ENCODE assay signal across 17 cellular contexts in the genomic region with DNA sequence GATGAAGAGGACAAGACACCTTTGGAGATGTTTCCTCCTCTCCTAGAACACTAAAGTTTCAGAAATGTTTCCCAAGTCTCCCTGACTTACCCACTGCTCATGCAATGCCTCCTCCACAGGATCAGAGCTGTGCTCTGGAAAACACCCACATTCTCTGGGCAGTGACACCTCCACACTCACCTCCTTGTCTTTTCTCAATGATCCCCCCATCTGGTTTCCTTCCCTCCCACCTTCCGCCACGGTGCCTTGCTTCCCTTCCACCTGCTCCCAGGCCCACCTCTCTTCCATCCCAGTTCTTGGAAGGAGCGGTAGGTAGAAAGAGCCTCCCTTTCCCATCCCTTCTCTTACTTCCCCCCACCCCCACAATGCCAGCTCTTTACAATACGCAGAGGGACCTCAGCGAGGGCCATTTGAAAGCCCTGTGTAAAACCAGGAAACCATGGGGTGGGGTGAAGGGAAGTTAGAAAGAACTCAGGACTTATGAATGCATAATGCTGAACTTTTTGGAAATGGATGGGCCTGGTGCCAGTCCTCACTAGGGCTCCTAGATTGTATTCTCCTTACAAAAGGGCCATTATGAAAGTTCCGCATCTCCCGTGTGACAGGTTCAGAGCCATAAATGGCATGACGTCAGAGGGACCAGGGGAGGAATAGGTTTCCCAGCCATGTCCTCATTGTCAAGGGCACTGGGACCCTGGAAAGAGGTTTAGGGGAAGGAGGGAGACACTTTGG.
"Had no signal": no experiment of that assay in that cellular context is flagged by ENCODE, and none has a peak within 500 bp of the region (broad histone marks: within the 10 kb centered on the region; RNA-seq: fewer than 3 reads in every experiment).

No MANE protein-coding gene starts in this region.

- H3K4me1 ChIP-seq: left lung had no signal

- H3K27me3 ChIP-seq: left lung, stomach, vagina had no signal

- H3K27ac ChIP-seq: epithelial cell of prostate, left lung, skin epidermis, vagina, VCaP had no signal

- DNase-seq: activated CD4-positive, alpha-beta memory T cell treated with anti-CD3 and anti-CD28 coated beads, Interleukin-2, amount 10 ng/mL, durations not matched to agents 7 days and 5 days; activated CD4-positive, alpha-beta T cell treated with anti-CD3 and anti-CD28 coated beads, Interleukin-2, amount 10 ng/mL, durations not matched to agents 24 days and 14 days; aorta; cerebellar nuclear complex; left lung; mammary epithelial cell; natural killer cell; retina; stimulated activated CD4-positive, alpha-beta T cell treated with anti-CD3 and anti-CD28 coated beads, Interleukin-2, amount 100 ng/mL, for 24 hours; stomach had no signal

- H3K4me3 ChIP-seq: left lung, skin epidermis, stomach, vagina had no signal

- H3K9me3 ChIP-seq: left lung, stomach, vagina had no signal

- ATAC-seq: activated CD4-positive, CD25-positive, alpha-beta regulatory T cell treated with anti-CD3 and anti-CD28 coated beads, Interleukin-2, amount 50 U/mL, for 24 hours; activated naive CD4-positive, alpha-beta T cell treated with anti-CD3 and anti-CD28 coated beads, Interleukin-2, amount 50 U/mL, for 72 hours; left lung; natural killer cell; stimulated activated effector memory CD8-positive, alpha-beta T cell treated with anti-CD3 and anti-CD28 coated beads, Interleukin-12 subunit alpha, Interleukin-12 subunit beta, amount 100 ng/mL, for 72 hours had no signal
